ENCODE assay signal across 26 cellular contexts in genomic region chr10:103941801-103942200, GRCh38.
"Had no signal": no experiment of that assay in that cellular context is flagged by ENCODE, and none has a peak within 500 bp of the region (broad histone marks: within the 10 kb centered on the region; RNA-seq: fewer than 3 reads in every experiment).

No MANE protein-coding gene starts in this region.

- ATAC-seq: activated naive CD8-positive, alpha-beta T cell treated with anti-CD3 and anti-CD28 coated beads, Interleukin-2, amount 50 U/mL, for 24 hours; activated T-helper 17 cell treated with anti-CD3 and anti-CD28 coated beads, Interleukin-2, amount 50 U/mL, for 72 hours; gastrocnemius medialis; left cardiac atrium; left ventricle myocardium superior; pancreas; psoas muscle; stimulated activated naive B cell treated with anti-CD40 and anti-IgM and Interleukin-4, amounts not matched to agents 10 μg/mL and 1 μg/mL and 100 μg/mL, for 72 hours; upper lobe of right lung had no signal

- H3K36me3 ChIP-seq: colonic mucosa, esophagus muscularis mucosa, gastrocnemius medialis, neutrophil, pancreas, sigmoid colon, stomach, tibial artery, upper lobe of right lung had no signal

- H3K27me3 ChIP-seq: colonic mucosa, esophagus muscularis mucosa, gastrocnemius medialis, neutrophil, pancreas, sigmoid colon, stomach, upper lobe of right lung had no signal

- FAIRE-seq: pancreas had no signal

- DNase-seq: activated CD4-positive, alpha-beta memory T cell treated with anti-CD3 and anti-CD28 coated beads, Interleukin-2, amount 10 ng/mL, durations not matched to agents 7 days and 5 days; activated CD4-positive, alpha-beta T cell treated with anti-CD3 and anti-CD28 coated beads, Interleukin-2, amount 10 ng/mL, durations not matched to agents 7 days and 5 days; activated CD4-positive, CD25-positive, alpha-beta regulatory T cell treated with anti-CD3 and anti-CD28 coated beads, Interleukin-2, amount 50 U/mL, for 72 hours; activated CD8-positive, alpha-beta memory T cell treated with anti-CD3 and anti-CD28 coated beads, Interleukin-2, amount 50 U/mL, for 48 hours; activated naive CD8-positive, alpha-beta T cell treated with anti-CD3 and anti-CD28 coated beads, Interleukin-2, amount 50 U/mL, for 24 hours; activated T-cell treated with anti-CD3 and anti-CD28 coated beads, Interleukin-2, amount 50 U/mL, for 24 hours; colonic mucosa; effector memory CD4-positive, alpha-beta T cell; gastrocnemius medialis; glutamatergic neuron; islet precursor cell; left cardiac atrium; left ventricle myocardium superior; pancreas; psoas muscle; sigmoid colon; stimulated activated CD4-positive, alpha-beta T cell treated with anti-CD3 and anti-CD28 coated beads, Interleukin-15, amount 100 ng/mL, for 24 hours; stimulated activated CD4-positive, alpha-beta T cell treated with anti-CD3 and anti-CD28 coated beads, Interleukin-2, amount 100 ng/mL, for 24 hours; stimulated activated naive B cell treated with anti-CD40 and anti-IgM and Interleukin-4, amounts not matched to agents 10 μg/mL and 1 μg/mL and 100 μg/mL, for 72 hours; stomach; T-helper 2 cell; tibial artery; upper lobe of right lung had no signal

- H3K27ac ChIP-seq: colonic mucosa, esophagus muscularis mucosa, gastrocnemius medialis, neutrophil, pancreas, psoas muscle, sigmoid colon, stomach, tibial artery, upper lobe of right lung had no signal

- H3K9me3 ChIP-seq: colonic mucosa, esophagus muscularis mucosa, gastrocnemius medialis, neutrophil, pancreas, psoas muscle, sigmoid colon, stomach, tibial artery, upper lobe of right lung had no signal

- H3K4me3 ChIP-seq: colonic mucosa, esophagus muscularis mucosa, gastrocnemius medialis, pancreas, psoas muscle, sigmoid colon, stomach, tibial artery, upper lobe of right lung had no signal

- H3K4me1 ChIP-seq: colonic mucosa, esophagus muscularis mucosa, gastrocnemius medialis, pancreas, psoas muscle, sigmoid colon, stomach, tibial artery, upper lobe of right lung had no signal
